In genomic region chr6:89145962-89146747, GRCh38 we compare ENCODE assay signal across 8 cellular contexts. TPM values are rescaled to one million over a fixed set of nuclear protein-coding genes. Genes with fewer than 3 reads are reported as not detected.
A peak's percentile ranks its signal among the peaks of the same experiment; 100 is the strongest.
DNase-seq lines count a peak whose midpoint lies in the region; ATAC-seq and TF ChIP-seq lines count a peak whose summit lies in the region.

Gene PM20D2 (plus strand): TSS chr6:89146055. CDS start chr6:89146145, 90 bp downstream.

- H3F3A ChIP-seq in SU-DHL-6 (ENCODE audit: insufficient read depth): peaks cover 18% of the 10 kb centered on the region

- DNase-seq in GDM1 (lab: John Stamatoyannopoulos, UW) (peak; percentile 75), left ventricle myocardium inferior (peak; percentile 65), renal cortical epithelial cell (ENCODE audit: low read depth) (no peak), aorta (peak; percentile 77 to 90)
- peak; percentile 47 for DNase-seq in activated naive CD8-positive, alpha-beta T cell treated with anti-CD3 and anti-CD28 coated beads, Interleukin-2, amount 50 U/mL, for 16 hours (ENCODE audit: low read depth, low spot score)

- no peak within 1 kb of the TSS for H3K4me3 ChIP-seq in KMS-11 (IDR thresholded peaks at IDR 0.05; ENCODE audit: insufficient read depth, low read depth, low read length)
- H3K4me3 ChIP-seq in SU-DHL-6 (ENCODE audit: insufficient read depth, low read length, poor library complexity, severe bottlenecking): peak within 1 kb of the TSS; percentile 78
- peak within 1 kb of the TSS; percentile 96 for H3K4me3 ChIP-seq in left ventricle myocardium inferior
- peak within 1 kb of the TSS; percentile 69 to 91 for H3K4me3 ChIP-seq in aorta (ENCODE audit: low read length in 2 of 2)

- H3K4me1 ChIP-seq in KMS-11 (ENCODE audit: low read depth, poor library complexity, severe bottlenecking): peaks cover 29% of the 10 kb centered on the region
- H3K4me1 ChIP-seq in left ventricle myocardium inferior: peaks cover 45% of the 10 kb centered on the region
- H3K4me1 ChIP-seq in aorta (ENCODE audit: control insufficient read depth in 1 of 2, insufficient read depth in 2 of 2, low read length in 2 of 2): peaks cover 0 to 7% of the 10 kb centered on the region in 2 donors

- 0% methylated on average over 73 to 103 of the region's 103 CpGs for WGBS in aorta, 2 donors

- peak within 1 kb of the TSS; percentile 62 for H3K4me2 ChIP-seq in KMS-11
- H3K4me2 ChIP-seq in SU-DHL-6 (ENCODE audit: low read depth, low read length, poor library complexity, severe bottlenecking): peak within 1 kb of the TSS; percentile 99

- no peaks in the 10 kb centered on the region for H3K9me2 ChIP-seq in SU-DHL-6 (replicated peaks; ENCODE audit: insufficient read depth, low read length)

- H3K9ac ChIP-seq in KMS-11 (peak within 1 kb of the TSS; percentile 95), SU-DHL-6 (ENCODE audit: low read length) (peak within 1 kb of the TSS; percentile 88)

- peak within 1 kb of the TSS; percentile 94 for H3K27ac ChIP-seq in KMS-11
- peak within 1 kb of the TSS; percentile 93 for H3K27ac ChIP-seq in SU-DHL-6 (ENCODE audit: low read depth, low read length)
- H3K27ac ChIP-seq in left ventricle myocardium inferior (replicated peaks): peak within 1 kb of the TSS; percentile 91
- peak within 1 kb of the TSS; percentile 31 to 70 for H3K27ac ChIP-seq in aorta (ENCODE audit: low read depth in 1 of 2, low read length in 2 of 2)

- H3K36me3 ChIP-seq in KMS-11 (ENCODE audit: insufficient read depth) (no peaks in the 10 kb centered on the region), SU-DHL-6 (ENCODE audit: low read length) (peaks cover 14% of the 10 kb centered on the region; the same call in 1 of the 2 replicates), left ventricle myocardium inferior (peaks cover 8% of the 10 kb centered on the region), aorta (ENCODE audit: control insufficient read depth in 1 of 2, insufficient read depth in 2 of 2, low read length in 1 of 2) (no peaks in the 10 kb centered on the region)

- H4K20me1 ChIP-seq in KMS-11 (ENCODE audit: insufficient read depth): no peaks in the 10 kb centered on the region
- no peaks in the 10 kb centered on the region for H4K20me1 ChIP-seq in SU-DHL-6 (ENCODE audit: low read depth, low read length)

- no peaks in the 10 kb centered on the region for H3K9me3 ChIP-seq in SU-DHL-6 (ENCODE audit: insufficient read depth, low read length)
- no peaks in the 10 kb centered on the region for H3K9me3 ChIP-seq in left ventricle myocardium inferior (replicated peaks)
- no peaks in the 10 kb centered on the region for H3K9me3 ChIP-seq in aorta (ENCODE audit: control insufficient read depth, low read length)

- H2AFZ ChIP-seq in KMS-11 (ENCODE audit: low read depth): peak within 1 kb of the TSS; percentile 82
- H2AFZ ChIP-seq in SU-DHL-6 (ENCODE audit: low read depth, low read length, severe bottlenecking): peak within 1 kb of the TSS; percentile 98

- H3K79me2 ChIP-seq in KMS-11 (ENCODE audit: insufficient read depth, low read depth): peaks cover 30% of the 10 kb centered on the region
- peaks cover 43% of the 10 kb centered on the region for H3K79me2 ChIP-seq in SU-DHL-6 (ENCODE audit: insufficient read depth, low read length)

- H3K27me3 ChIP-seq in KMS-11 (ENCODE audit: insufficient read depth, low read depth) (no peaks in the 10 kb centered on the region), SU-DHL-6 (ENCODE audit: low read length) (no peaks in the 10 kb centered on the region), left ventricle myocardium inferior (ENCODE audit: low read depth) (no peaks in the 10 kb centered on the region), aorta (ENCODE audit: control insufficient read depth in 1 of 2, insufficient read depth in 2 of 2, low read length in 1 of 2) (no peaks in the 10 kb centered on the region)

- ATAC-seq in GM21786 (IDR thresholded peaks at IDR 0.05; ENCODE audit: unreplicated experiment) (peak; percentile 57), aorta (ENCODE audit: low FRiP score) (peak; percentile 93)

- intact Hi-C loops in left ventricle myocardium inferior (cut with micrococcal nuclease): loop anchor here (10.0 kb wide), 1 partner anchor 61 kb away; the partner anchor contains the start of gene PNRC1
- intact Hi-C loops in aorta (cut with DNase I): no loop called here

- TF ChIP-seq CTCF in KMS-11 (conservative IDR thresholded peaks at IDR 0.05; ENCODE audit: low read depth, low read length) (no peak), SU-DHL-6 (IDR thresholded peaks at IDR 0.05; ENCODE audit: insufficient read depth, low read length, poor library complexity, severe bottlenecking) (no peak), left ventricle myocardium inferior (IDR thresholded peaks at IDR 0.05; ENCODE audit: borderline replicate concordance) (no peak)

RNA-seq across cellular contexts. Expression of gene PM20D2, which starts in this region (rescaled TPM):
- total RNA-seq in left ventricle myocardium inferior (14.3 TPM), renal cortical epithelial cell (21.5 and 28.7 TPM in 2 replicates), aorta (10 to 100 TPM; 22.7 to 23.5 TPM)
- 10 to 100 TPM in 1 of 2 donors, 1 to 10 TPM in 1; 7.3 to 15.0 TPM for polyA plus RNA-seq in aorta
